28 cellular contexts compared by ENCODE assay signal in the genomic region with DNA sequence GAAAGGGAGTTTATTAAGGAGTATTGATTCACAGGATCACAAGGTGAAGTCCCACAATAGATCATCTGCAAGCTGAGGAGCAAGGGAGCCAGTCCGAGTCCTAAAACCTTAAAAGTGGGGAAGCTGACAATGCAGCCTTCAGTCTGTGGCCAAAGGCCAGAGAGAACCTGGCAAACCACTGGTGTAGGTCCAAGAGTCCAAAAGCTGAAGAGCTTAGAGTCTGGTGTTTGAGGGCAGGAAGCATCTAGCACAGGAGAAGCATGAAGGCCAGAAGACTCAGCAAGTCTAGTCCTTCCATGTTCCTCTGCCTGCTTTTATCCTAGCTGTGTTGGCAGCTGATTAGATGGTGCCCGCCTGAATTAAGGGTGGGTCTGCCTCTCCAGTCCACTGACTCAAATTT.
"Had no signal": no experiment of that assay in that cellular context is flagged by ENCODE, and none has a peak within 500 bp of the region (broad histone marks: within the 10 kb centered on the region; RNA-seq: fewer than 3 reads in every experiment).

No MANE protein-coding gene starts in this region.

- H3K4me1 ChIP-seq: colonic mucosa, esophagus muscularis mucosa, esophagus squamous epithelium, foreskin keratinocyte, gastrocnemius medialis, gastroesophageal sphincter, heart left ventricle had no signal

- H3K27ac ChIP-seq: colonic mucosa, coronary artery, dorsolateral prefrontal cortex, epithelial cell of prostate, esophagus muscularis mucosa, esophagus squamous epithelium, foreskin keratinocyte, gastrocnemius medialis, gastroesophageal sphincter, heart left ventricle had no signal

- H3K4me3 Mint-ChIP-seq: dendritic cell treated with granulocyte-macrophage colony-stimulating factor and Interleukin-4, amounts not matched to agents 40 ng/mL and 50 ng/mL, for 4 days; effector memory CD8-positive, alpha-beta T cell; endodermal cell had no signal

- H3K4me1 Mint-ChIP-seq: endodermal cell had no signal

- FAIRE-seq: colon, endometrium, endothelial cell of umbilical vein, frontal cortex had no signal

- H3K4me3 ChIP-seq: colonic mucosa, coronary artery, dorsolateral prefrontal cortex, esophagus muscularis mucosa, esophagus squamous epithelium, gastrocnemius medialis, gastroesophageal sphincter, heart left ventricle had no signal

- H3K36me3 ChIP-seq: colonic mucosa, esophagus muscularis mucosa, esophagus squamous epithelium, gastrocnemius medialis, gastroesophageal sphincter, heart left ventricle had no signal

- H3K27ac Mint-ChIP-seq: dendritic cell treated with granulocyte-macrophage colony-stimulating factor and Interleukin-4, amounts not matched to agents 40 ng/mL and 50 ng/mL, for 4 days; effector memory CD8-positive, alpha-beta T cell; endodermal cell had no signal

- DNase-seq: colonic mucosa; cortex of kidney; dermis blood vessel endothelial cell; dorsolateral prefrontal cortex; effector CD4-positive, alpha-beta T cell; effector CD8-positive, alpha-beta T cell; effector memory CD4-positive, alpha-beta T cell; effector memory CD8-positive, alpha-beta T cell; endodermal cell; erythroblast; esophagus squamous epithelium; foreskin fibroblast; foreskin keratinocyte; foreskin melanocyte; gastrocnemius medialis; glutamatergic neuron; head of caudate nucleus; heart left ventricle had no signal

- H3K9me3 ChIP-seq: colonic mucosa, esophagus muscularis mucosa, esophagus squamous epithelium, gastrocnemius medialis, gastroesophageal sphincter, heart left ventricle had no signal

- ATAC-seq: effector memory CD8-positive, alpha-beta T cell; esophagus mucosa; foreskin keratinocyte; gastrocnemius medialis; gastroesophageal sphincter; heart left ventricle had no signal

- H3K27me3 Mint-ChIP-seq: dendritic cell treated with granulocyte-macrophage colony-stimulating factor and Interleukin-4, amounts not matched to agents 40 ng/mL and 50 ng/mL, for 4 days; effector memory CD8-positive, alpha-beta T cell had no signal

- H3K27me3 ChIP-seq: colonic mucosa, dorsolateral prefrontal cortex, esophagus muscularis mucosa, esophagus squamous epithelium, foreskin keratinocyte, gastrocnemius medialis, gastroesophageal sphincter, heart left ventricle had no signal
